In genomic region chr22:46081036-46081830, GRCh38 we compare ENCODE assay signal across 11 cellular contexts.
A peak's percentile ranks its signal among the peaks of the same experiment; 100 is the strongest.
DNase-seq lines count a peak whose midpoint lies in the region; ATAC-seq, FAIRE-seq and TF ChIP-seq lines count a peak whose summit lies in the region.
"Had no signal": no experiment of that assay in that cellular context is flagged by ENCODE, and none has a peak within 500 bp of the region (broad histone marks: within the 10 kb centered on the region; RNA-seq: fewer than 3 reads in every experiment).

No MANE protein-coding gene starts in this region.

- peak overlapping the region; percentile 12; the same call in 1 of the 2 replicates for H3K4me2 ChIP-seq in DND-41 (ENCODE audit: insufficient read depth, low read length)
- peak overlapping the region; percentile 94 for H3K4me2 ChIP-seq in astrocyte (ENCODE audit: low read length)

- intact Hi-C loops in cardiac septum (cut with DNase I) (no loop called here), sigmoid colon (cut with DNase I) (loop anchor here (2.0 kb wide), 1 partner anchor 74 kb away; no protein-coding TSS in a partner anchor)

- H3K27me3 Mint-ChIP-seq in astrocyte (ENCODE audit: low read depth, unreplicated experiment): peaks cover 28% of the 10 kb centered on the region
- H3K27me3 Mint-ChIP-seq: activated CD8-positive, alpha-beta T cell treated with anti-CD3 and anti-CD28 coated beads for 36 hours; naive thymus-derived CD8-positive, alpha-beta T cell had no signal

- H3K79me2 ChIP-seq in DND-41 (ENCODE audit: insufficient read depth, low read length) (peaks cover 100% of the 10 kb centered on the region), astrocyte (ENCODE audit: insufficient read depth, low read length) (peaks cover 100% of the 10 kb centered on the region)

- no peak overlapping the region for H3K4me3 Mint-ChIP-seq in astrocyte (ENCODE audit: unreplicated experiment)
- H3K4me3 Mint-ChIP-seq: activated CD8-positive, alpha-beta T cell treated with anti-CD3 and anti-CD28 coated beads for 36 hours; naive thymus-derived CD8-positive, alpha-beta T cell had no signal

- TF ChIP-seq EP300 in sigmoid colon (IDR thresholded peaks at IDR 0.05): no peak

- no peak overlapping the region for H3K4me3 ChIP-seq in DND-41 (ENCODE audit: low read depth in 1 of 2, low read length in 2 of 2)
- H3K4me3 ChIP-seq in astrocyte (ENCODE audit: insufficient read depth, low read depth, low read length): peak overlapping the region; percentile 99
- H3K4me3 ChIP-seq in sigmoid colon: peak overlapping the region; percentile 44 to 88 (median 60)

- H3K36me3 Mint-ChIP-seq in astrocyte (ENCODE audit: low read depth, unreplicated experiment): no peaks in the 10 kb centered on the region

- H3K4me1 ChIP-seq in DND-41 (ENCODE audit: insufficient read depth, low read length): peaks cover 31% of the 10 kb centered on the region
- H3K4me1 ChIP-seq in astrocyte (ENCODE audit: insufficient read depth, low read length): peaks cover 64% of the 10 kb centered on the region
- peaks cover 0 to 100% (median 96%) of the 10 kb centered on the region in 4 donors for H3K4me1 ChIP-seq in sigmoid colon

- H4K20me1 ChIP-seq in DND-41 (ENCODE audit: insufficient read depth, low read length): peaks cover 96% of the 10 kb centered on the region
- H4K20me1 ChIP-seq in astrocyte (ENCODE audit: insufficient read depth, low read length): peaks cover 79% of the 10 kb centered on the region

- H3K4me1 Mint-ChIP-seq in astrocyte (ENCODE audit: low read depth, unreplicated experiment): peaks cover 7% of the 10 kb centered on the region

- H3K9me3 Mint-ChIP-seq in astrocyte (ENCODE audit: unreplicated experiment): no peaks in the 10 kb centered on the region
- H3K9me3 Mint-ChIP-seq: activated CD8-positive, alpha-beta T cell treated with anti-CD3 and anti-CD28 coated beads for 36 hours; naive thymus-derived CD8-positive, alpha-beta T cell had no signal

- TF ChIP-seq POLR2A in sigmoid colon (IDR thresholded peaks at IDR 0.05): no peak

- WGBS in sigmoid colon, 2 donors: 79 to 80% methylated on average over 25 of the region's 25 CpGs

- no peak overlapping the region for H3K9ac ChIP-seq in DND-41 (ENCODE audit: low read depth, low read length)
- peak overlapping the region; percentile 96 for H3K9ac ChIP-seq in astrocyte (ENCODE audit: low read length)

- no peak overlapping the region for H3K27ac Mint-ChIP-seq in astrocyte (ENCODE audit: unreplicated experiment)
- H3K27ac Mint-ChIP-seq: activated CD8-positive, alpha-beta T cell treated with anti-CD3 and anti-CD28 coated beads for 36 hours had no signal

- ATAC-seq in DND-41 (ENCODE audit: insufficient read depth, low read depth): no peak
- no peak for ATAC-seq in GM21447 (IDR thresholded peaks at IDR 0.05; ENCODE audit: unreplicated experiment)
- ATAC-seq: activated CD8-positive, alpha-beta T cell treated with anti-CD3 and anti-CD28 coated beads for 36 hours; naive thymus-derived CD8-positive, alpha-beta T cell had no signal

- DNase-seq in DND-41 (no peak), astrocyte (ENCODE audit: low read depth) (no peak), cardiac septum (ENCODE audit: low spot score) (peak; percentile 74), sigmoid colon (peak; percentile 76), kidney glomerular epithelial cell (lab: John Stamatoyannopoulos, UW) (no peak), NCI-H2227 (lab: John Stamatoyannopoulos, UW; ENCODE audit: unreplicated experiment) (no peak)
- no peak for DNase-seq in stimulated activated CD4-positive, alpha-beta T cell treated with anti-CD3 and anti-CD28 coated beads, Interleukin-4, amount 100 ng/mL, for 1 hour
- DNase-seq: activated CD8-positive, alpha-beta T cell treated with anti-CD3 and anti-CD28 coated beads for 36 hours had no signal

- no peak overlapping the region for H2AFZ ChIP-seq in DND-41 (ENCODE audit: low read depth, low read length)
- no peak overlapping the region for H2AFZ ChIP-seq in astrocyte (ENCODE audit: low read depth, low read length)

- H3K9me3 ChIP-seq in DND-41 (ENCODE audit: insufficient read depth, low read length, severe bottlenecking): no peaks in the 10 kb centered on the region
- no peaks in the 10 kb centered on the region for H3K9me3 ChIP-seq in astrocyte (ENCODE audit: insufficient read depth, low read depth, low read length)
- H3K9me3 ChIP-seq in sigmoid colon: no peaks in the 10 kb centered on the region

- no peak for FAIRE-seq in astrocyte (lab: Jason Lieb, UNC)
- FAIRE-seq: GM19239 had no signal

- H3K27ac ChIP-seq in DND-41 (ENCODE audit: low read length): no peak overlapping the region
- peak overlapping the region; percentile 90 for H3K27ac ChIP-seq in astrocyte (ENCODE audit: low read depth, low read length)
- peak overlapping the region; percentile 96 to 99 (median 98) for H3K27ac ChIP-seq in sigmoid colon

- H3K36me3 ChIP-seq in DND-41 (ENCODE audit: insufficient read depth, low read length) (peaks cover 90% of the 10 kb centered on the region), astrocyte (ENCODE audit: insufficient read depth, low read length) (peaks cover 24% of the 10 kb centered on the region), sigmoid colon (peaks cover 0 to 4% (median 0%) of the 10 kb centered on the region in 4 donors)

- TF ChIP-seq CTCF in DND-41 (IDR thresholded peaks at IDR 0.05; ENCODE audit: borderline replicate concordance, extremely low read depth, low read length, poor library complexity, severe bottlenecking) (no peak), astrocyte (IDR thresholded peaks at IDR 0.05; ENCODE audit: insufficient read depth, low read depth, low read length) (no peak), sigmoid colon (IDR thresholded peaks at IDR 0.05) (no peak)

- H3K27me3 ChIP-seq in DND-41 (ENCODE audit: insufficient read depth, low read length, poor library complexity) (no peaks in the 10 kb centered on the region), astrocyte (ENCODE audit: insufficient read depth, low read length) (no peaks in the 10 kb centered on the region), sigmoid colon (no peaks in the 10 kb centered on the region)

Comparison
In these comparisons a context has a peak if more than half of its experiments do, and no peak if none do; other contexts are left out.
1. DNase-seq: peak in cardiac septum (single experiment) and sigmoid colon (single experiment); none in DND-41 (single experiment), astrocyte (single experiment), kidney glomerular epithelial cell (single experiment), stimulated activated CD4-positive, alpha-beta T cell treated with anti-CD3 and anti-CD28 coated beads, Interleukin-4, amount 100 ng/mL, for 1 hour (single experiment) and NCI-H2227 (single experiment).
2. H3K4me3 ChIP-seq: peak in astrocyte (single experiment) and sigmoid colon (4 of 4); none in DND-41 (0 of 2).